In genomic region chr15:59484399-59484798, GRCh38 we compare ENCODE assay signal across 34 cellular contexts. TPM values are rescaled to one million over a fixed set of nuclear protein-coding genes. Genes with fewer than 3 reads are reported as not detected.
"Had no signal": no experiment of that assay in that cellular context is flagged by ENCODE, and none has a peak within 500 bp of the region (broad histone marks: within the 10 kb centered on the region; RNA-seq: fewer than 3 reads in every experiment).

No MANE protein-coding gene starts in this region.

- ATAC-seq: activated T-cell treated with anti-CD3 and anti-CD28 coated beads, Interleukin-2, amount 50 U/mL, for 72 hours; activated T-helper 17 cell treated with anti-CD3 and anti-CD28 coated beads, Interleukin-2, amount 50 U/mL, for 72 hours; Panc1; SK-N-SH treated with all-trans-retinoic acid at 6 μM for 48 hours; T-cell had no signal

- H3K27me3 Mint-ChIP-seq: activated B cell treated with CpG ODN at 0.5 μM for 24 hours had no signal

- H3K4me3 Mint-ChIP-seq: activated B cell treated with CpG ODN at 0.5 μM for 24 hours; activated CD4-positive, alpha-beta memory T cell treated with anti-CD3 and anti-CD28 coated beads, Interleukin-2, amount 10 ng/mL, durations not matched to agents 7 days and 5 days; activated naive CD8-positive, alpha-beta T cell treated with anti-CD3 and anti-CD28 coated beads for 36 hours; activated T-cell treated with anti-CD3 and anti-CD28 coated beads, Interleukin-2, amount 50 U/mL, for 72 hours; activated T-helper 17 cell treated with anti-CD3 and anti-CD28 coated beads, Interleukin-2, amount 50 U/mL, for 72 hours; IgD-negative memory B cell; T-cell had no signal

- DNase-seq: activated B cell treated with CpG ODN at 0.5 μM for 24 hours; activated CD4-positive, alpha-beta memory T cell treated with anti-CD3 and anti-CD28 coated beads, Interleukin-2, amount 10 ng/mL, durations not matched to agents 7 days and 5 days; activated CD4-positive, alpha-beta T cell treated with anti-CD3 and anti-CD28 coated beads for 4 hours; activated CD4-positive, alpha-beta T cell treated with anti-CD3 and anti-CD28 coated beads, Interleukin-2, amount 50 U/mL, for 1 hour; activated CD4-positive, CD25-positive, alpha-beta regulatory T cell treated with anti-CD3 and anti-CD28 coated beads, Interleukin-2, amount 50 U/mL, for 72 hours; activated effector memory CD4-positive, alpha-beta T cell treated with anti-CD3 and anti-CD28 coated beads, Interleukin-2, amount 50 U/mL, for 16 hours; activated naive CD4-positive, alpha-beta T cell; activated naive CD4-positive, alpha-beta T cell treated with anti-CD3 and anti-CD28 coated beads, Interleukin-2, amount 50 U/mL, for 16 hours; activated naive CD8-positive, alpha-beta T cell treated with anti-CD3 and anti-CD28 coated beads for 36 hours; activated T-cell treated with anti-CD3 and anti-CD28 coated beads, Interleukin-2, amount 50 U/mL, for 1 hour; activated T-cell treated with anti-CD3 and anti-CD28 coated beads, Interleukin-2, amount 50 U/mL, for 72 hours; amygdala; central memory CD4-positive, alpha-beta T cell; Karpas-422; KBM-7; NCI-H1048; NCI-H1105 treated with DMSO at 0.1 percent for 48 hours; NCI-H1436; NCI-H1694; NCI-H1930; NCI-H2081 treated with DMSO at 0.1 percent for 48 hours; NCI-H226; NCI-H446 treated with DMSO at 0.1 percent for 48 hours; NCI-H524; NCI-H69; SIG-M5; T-cell; T-helper 2 cell; T-helper 9 cell had no signal

- H3K4me1 Mint-ChIP-seq: activated CD4-positive, alpha-beta memory T cell treated with anti-CD3 and anti-CD28 coated beads, Interleukin-2, amount 10 ng/mL, durations not matched to agents 7 days and 5 days; activated naive CD8-positive, alpha-beta T cell treated with anti-CD3 and anti-CD28 coated beads for 36 hours; activated T-helper 17 cell treated with anti-CD3 and anti-CD28 coated beads, Interleukin-2, amount 50 U/mL, for 72 hours; T-cell had no signal

- H3K36me3 Mint-ChIP-seq: activated naive CD8-positive, alpha-beta T cell treated with anti-CD3 and anti-CD28 coated beads for 36 hours; T-cell had no signal

- H3K9me3 Mint-ChIP-seq: activated CD4-positive, alpha-beta memory T cell treated with anti-CD3 and anti-CD28 coated beads, Interleukin-2, amount 10 ng/mL, durations not matched to agents 7 days and 5 days; activated T-helper 17 cell treated with anti-CD3 and anti-CD28 coated beads, Interleukin-2, amount 50 U/mL, for 72 hours; T-cell had no signal

- H3K27ac Mint-ChIP-seq: activated CD4-positive, alpha-beta memory T cell treated with anti-CD3 and anti-CD28 coated beads, Interleukin-2, amount 10 ng/mL, durations not matched to agents 7 days and 5 days; activated naive CD8-positive, alpha-beta T cell treated with anti-CD3 and anti-CD28 coated beads for 36 hours; activated T-cell treated with anti-CD3 and anti-CD28 coated beads, Interleukin-2, amount 50 U/mL, for 72 hours; activated T-helper 17 cell treated with anti-CD3 and anti-CD28 coated beads, Interleukin-2, amount 50 U/mL, for 72 hours; IgD-negative memory B cell; T-cell had no signal

RNA-seq across cellular contexts. Expression of gene FAM81A, which starts 46.4 kb away (rescaled TPM):
- total RNA-seq: activated T-helper 17 cell treated with anti-CD3 and anti-CD28 coated beads, Interleukin-2, amount 50 U/mL, for 72 hours; ascending aorta had no signal
